In the genomic region with DNA sequence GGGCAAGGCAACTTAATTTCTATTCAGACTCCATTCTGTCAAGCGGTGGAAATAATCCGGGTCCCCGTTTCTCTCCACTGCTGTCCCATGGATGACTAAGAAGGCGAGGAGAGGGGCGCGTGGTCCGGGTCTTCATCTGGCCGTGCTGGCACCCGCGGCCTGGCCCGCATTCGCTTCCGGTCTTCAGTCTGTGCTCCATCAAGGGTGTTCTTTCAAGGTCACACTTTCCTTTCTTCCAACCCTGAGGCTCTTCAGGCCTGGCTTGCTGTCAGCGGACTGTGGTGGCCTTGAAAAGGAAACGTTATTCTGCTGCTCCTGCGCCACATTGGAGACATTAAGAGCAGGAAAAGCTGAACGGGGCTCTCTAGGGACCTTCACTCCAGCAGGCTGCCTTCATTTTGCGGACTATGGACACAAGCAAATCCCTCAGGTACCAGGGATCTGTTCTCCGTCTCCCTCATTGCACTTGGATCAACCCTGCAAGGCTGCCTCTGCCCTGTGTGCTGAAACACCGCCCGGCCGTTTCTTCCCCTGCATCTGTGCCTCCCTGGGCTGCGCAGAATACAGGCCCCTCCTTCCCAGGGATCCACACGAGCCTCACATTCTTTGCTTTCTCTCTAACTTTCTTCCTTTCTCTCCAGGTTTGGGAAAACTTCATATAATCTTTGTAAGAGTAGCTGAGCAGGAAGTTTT, we compare ENCODE assay signal across 24 cellular contexts. TPM values are rescaled to one million over a fixed set of nuclear protein-coding genes. Genes with fewer than 3 reads are reported as not detected.
DNase-seq lines count a peak whose midpoint lies in the region; ATAC-seq, FAIRE-seq and TF ChIP-seq lines count a peak whose summit lies in the region.
"Had no signal": no experiment of that assay in that cellular context is flagged by ENCODE, and none has a peak within 500 bp of the region (broad histone marks: within the 10 kb centered on the region; RNA-seq: fewer than 3 reads in every experiment).

No MANE protein-coding gene starts in this region.

- no peaks in the 10 kb centered on the region for H4K20me1 ChIP-seq in HepG2 (ENCODE audit: insufficient read depth, low read length)

- H3K36me3 ChIP-seq in HepG2 (replicated peaks in 1 of 2; ENCODE audit: control insufficient read depth in 1 of 2, insufficient read depth in 2 of 2, low read length in 2 of 2), result no peaks in the 10 kb centered on the region
- H3K36me3 ChIP-seq in right lobe of liver, result no peaks in the 10 kb centered on the region
- no peaks in the 10 kb centered on the region for H3K36me3 ChIP-seq in heart left ventricle
- no peaks in the 10 kb centered on the region for H3K36me3 ChIP-seq in neuronal stem cell (replicated peaks in 1 of 2; ENCODE audit: control insufficient read depth in 2 of 2, insufficient read depth in 2 of 2, low read length in 2 of 2)
- no peaks in the 10 kb centered on the region for H3K36me3 ChIP-seq in tibial artery
- H3K36me3 ChIP-seq: SJCRH30 had no signal

- no peak overlapping the region for H2BK120ac ChIP-seq in neuronal stem cell (ENCODE audit: low read depth, low read length)

- H3K9ac ChIP-seq in HepG2 (ENCODE audit: insufficient read depth, low read depth, low read length), result no peak overlapping the region
- no peak overlapping the region for H3K9ac ChIP-seq in neuronal stem cell (ENCODE audit: low read depth, low read length, poor library complexity)

- H3K4me3 ChIP-seq in HepG2 (replicated peaks in 1 of 3; ENCODE audit: insufficient read depth in 1 of 3, low read depth in 2 of 3, low read length in 3 of 3) (no peak overlapping the region), right lobe of liver (no peak overlapping the region), heart left ventricle (peak overlapping the region in 10 of 12 donors; percentile 5 to 39 (median 32)), neuronal stem cell (ENCODE audit: low read length in 2 of 2) (no peak overlapping the region), tibial artery (no peak overlapping the region)
- H3K4me3 ChIP-seq: GM12878, SJCRH30 had no signal

- peak overlapping the region; percentile 8 for H2BK15ac ChIP-seq in neuronal stem cell (ENCODE audit: low read length)

- TF ChIP-seq RAD21 in HepG2 (CRISPR knock-in tag; IDR thresholded peaks at IDR 0.05), result no peak

- H3K4me1 ChIP-seq in HepG2 (ENCODE audit: insufficient read depth, low read length) (peaks cover 9% of the 10 kb centered on the region), right lobe of liver (peaks cover 0 to 11% (median 2%) of the 10 kb centered on the region in 4 donors), heart left ventricle (peaks cover 0 to 46% (median 14%) of the 10 kb centered on the region in 12 donors), neuronal stem cell (ENCODE audit: control insufficient read depth in 2 of 2, insufficient read depth in 1 of 2, low read depth in 1 of 2, low read length in 2 of 2) (no peaks in the 10 kb centered on the region), tibial artery (peaks cover 0 to 4% (median 3%) of the 10 kb centered on the region in 4 donors)
- H3K4me1 ChIP-seq: SJCRH30 had no signal

- H2BK12ac ChIP-seq in neuronal stem cell (ENCODE audit: low read length), result no peak overlapping the region

- H2AK5ac ChIP-seq in neuronal stem cell (ENCODE audit: low read depth, low read length), result peak overlapping the region; percentile 53

- ATAC-seq in HepG2 (peak; percentile 38), right lobe of liver (no peak), heart left ventricle (peak; percentile 48 to 74 (median 68)), GM21619 (IDR thresholded peaks at IDR 0.05; ENCODE audit: unreplicated experiment) (no peak), GM18520 (IDR thresholded peaks at IDR 0.05; ENCODE audit: unreplicated experiment) (no peak)
- ATAC-seq: GM12878 had no signal

- peaks cover 0 to 11% of the 10 kb centered on the region in 2 experiments; a peak in 3 of 5 replicates for H3K27me3 ChIP-seq in HepG2 (ENCODE audit: control insufficient read depth in 1 of 2, insufficient read depth in 2 of 2, low read length in 2 of 2)
- no peaks in the 10 kb centered on the region for H3K27me3 ChIP-seq in right lobe of liver
- H3K27me3 ChIP-seq in heart left ventricle, result peaks cover 0 to 8% (median 0%) of the 10 kb centered on the region in 9 donors
- H3K27me3 ChIP-seq in neuronal stem cell (ENCODE audit: control insufficient read depth in 3 of 3, insufficient read depth in 3 of 3, low read depth in 1 of 3, low read length in 3 of 3), result peaks cover 0 to 12% (median 0%) of the 10 kb centered on the region in 3 experiments
- no peaks in the 10 kb centered on the region for H3K27me3 ChIP-seq in tibial artery
- H3K27me3 ChIP-seq: SJCRH30 had no signal

- BruUV-seq in HepG2 (replicated peaks; lab: Mats Ljungman, UMichigan), result no TSS peak

- H3K79me2 ChIP-seq in HepG2 (ENCODE audit: insufficient read depth, low read length), result no peaks in the 10 kb centered on the region

- no peak overlapping the region; the same call in 1 of the 2 replicates for H3K4me2 ChIP-seq in HepG2 (ENCODE audit: low read depth, low read length)
- no peak overlapping the region for H3K4me2 ChIP-seq in neuronal stem cell (ENCODE audit: insufficient read depth, low read length, poor library complexity, severe bottlenecking)

- H3K27ac ChIP-seq in HepG2 (ENCODE audit: extremely low read length, insufficient read depth, low read length) (no peak overlapping the region), right lobe of liver (no peak overlapping the region), heart left ventricle (peak overlapping the region; percentile 43 to 96 (median 82)), neuronal stem cell (replicated peaks; ENCODE audit: low read length) (no peak overlapping the region), tibial artery (no peak overlapping the region)
- H3K27ac ChIP-seq: C4-2B, SJCRH30 had no signal

- POLR2A ChIA-PET in HepG2 (lab: Yijun Ruan, JAX), result no interaction called here

- no peak overlapping the region for H4K8ac ChIP-seq in neuronal stem cell (ENCODE audit: low read depth, low read length)

- TF ChIP-seq EP300 in HepG2 (IDR thresholded peaks at IDR 0.05; ENCODE audit: low read depth in 2 of 2, low read length in 2 of 2), result no peak
- TF ChIP-seq EP300 in HepG2 (CRISPR knock-in tag; IDR thresholded peaks at IDR 0.05; ENCODE audit: borderline replicate concordance), result no peak

- no peak overlapping the region for H2BK5ac ChIP-seq in neuronal stem cell (ENCODE audit: low read length)

- CTCF ChIA-PET in HepG2 (lab: Yijun Ruan, JAX; ENCODE audit: low intra/inter-chr PET ratio, low total read pairs), result no interaction called here

- no peak overlapping the region for H3K23ac ChIP-seq in neuronal stem cell (ENCODE audit: low read depth, low read length, poor library complexity)

- H3K9me3 ChIP-seq in HepG2 (ENCODE audit: low read length), result no peaks in the 10 kb centered on the region
- no peaks in the 10 kb centered on the region for H3K9me3 ChIP-seq in right lobe of liver
- no peaks in the 10 kb centered on the region for H3K9me3 ChIP-seq in heart left ventricle
- H3K9me3 ChIP-seq in neuronal stem cell (replicated peaks in 1 of 2; ENCODE audit: control insufficient read depth in 2 of 2, insufficient read depth in 1 of 2, low read depth in 1 of 2, low read length in 2 of 2), result no peaks in the 10 kb centered on the region
- no peaks in the 10 kb centered on the region for H3K9me3 ChIP-seq in tibial artery
- H3K9me3 ChIP-seq: SJCRH30 had no signal

- H3K79me1 ChIP-seq in neuronal stem cell (ENCODE audit: low read depth, low read length), result no peaks in the 10 kb centered on the region

- no peak overlapping the region for H3K18ac ChIP-seq in neuronal stem cell (ENCODE audit: low read length)

- H2AFZ ChIP-seq in HepG2 (ENCODE audit: low read length), result no peak overlapping the region
- H2AFZ ChIP-seq in neuronal stem cell (ENCODE audit: low read length), result peak overlapping the region; percentile 20

- no peak for FAIRE-seq in HepG2 (lab: Jason Lieb, UNC)
- FAIRE-seq: A204.1, GM12878, GM18507, H54 had no signal

- H3K4ac ChIP-seq in neuronal stem cell (ENCODE audit: low read length), result no peak overlapping the region

- no peak for TF ChIP-seq POLR2A in HepG2 (IDR thresholded peaks at IDR 0.05; ENCODE audit: insufficient read depth in 1 of 2, low read depth in 2 of 2, low read length in 2 of 2)
- no peak for TF ChIP-seq POLR2A in right lobe of liver (IDR thresholded peaks at IDR 0.05)
- no peak for TF ChIP-seq POLR2A in heart left ventricle (IDR thresholded peaks at IDR 0.05)

- DNase-seq in HepG2 (ENCODE audit: low spot score) (no peak), right lobe of liver (no peak), heart left ventricle (peak in 4 of 5 donors; percentile 23 to 62 (median 47)), neuronal stem cell (ENCODE audit: low spot score) (no peak), HT-29 (ENCODE audit: low spot score) (no peak), tibial artery (no peak)
- DNase-seq: DMS 273 treated with DMSO at 0.1 percent for 48 hours, GDM1, Karpas-422, MM.1S, NCI-H1092 treated with DMSO at 0.1 percent for 48 hours, NCI-H1694 treated with DMSO at 0.1 percent for 48 hours, NCI-H2171 treated with DMSO at 0.1 percent for 48 hours, NCI-H748 treated with DMSO at 0.1 percent for 48 hours, OCI-M1, RPMI8226, SJCRH30 had no signal

- intact Hi-C loops in HepG2 (cut with micrococcal nuclease; ENCODE audit: unreplicated experiment) (no loop called here), right lobe of liver (cut with DNase I) (loop anchor here (5.0 to 10.0 kb wide), 2 partner anchors 100 to 133 kb away; no protein-coding TSS in a partner anchor), heart left ventricle (cut with DNase I) (loop anchor here in 2 of 10 donors (10.0 kb wide), 2 partner anchors 47 to 133 kb away; no protein-coding TSS in a partner anchor), tibial artery (cut with DNase I; ENCODE audit: low total_unique reads) (loop anchor here (10.0 kb wide), 1 partner anchor 393 kb away; no protein-coding TSS in a partner anchor)

- no peak overlapping the region for H4K91ac ChIP-seq in neuronal stem cell (ENCODE audit: low read depth, low read length, poor library complexity)

- 62% methylated on average over 24 of the region's 24 CpGs for WGBS in HepG2 (ENCODE audit: low lambda C conversion rate)
- WGBS in right lobe of liver (ENCODE audit: insufficient coverage, low coverage, low lambda C conversion rate, missing lambda C conversion rate), result 86% methylated on average over 20 of the region's 24 CpGs
- 35 to 43% (median 38%) methylated on average over 24 of the region's 24 CpGs for WGBS in heart left ventricle, 4 donors
- no CpG with 5 or more reads among the region's 24 CpGs for WGBS in neuronal stem cell (ENCODE audit: extremely low coverage in 2 of 2, insufficient read length in 2 of 2, insufficient replicate concordance in 1 of 2), 2 donors

- in situ Hi-C loops in HepG2 (cut with HindIII; ENCODE audit: extremely low pct_ligation_motif_present, low pct_unique_long_range_greater_than_20kb), result loop anchor here (5.0 kb wide), 1 partner anchor 100 kb away; no protein-coding TSS in a partner anchor

- TF ChIP-seq CTCF in HepG2 (CRISPR knock-in tag; IDR thresholded peaks at IDR 0.05) (no peak), right lobe of liver (IDR thresholded peaks at IDR 0.05) (no peak), heart left ventricle (IDR thresholded peaks at IDR 0.05) (no peak), tibial artery (IDR thresholded peaks at IDR 0.05) (no peak)

- H3K14ac ChIP-seq in neuronal stem cell (ENCODE audit: low read length), result no peak overlapping the region

RNA-seq across cellular contexts. Expression of a gene that starts 5.7 kb away (rescaled TPM):
- total RNA-seq in HepG2 (2016; rRNA removed; fragmentation: Illumina TruSeq; extraction: Trizol) (42.1 and 48.7 TPM in 2 replicates), right lobe of liver (10 to 100 TPM; 24.1 to 36.7 (median 27.0) TPM), heart left ventricle (1,000 to 10,000 TPM in 8 of 9 donors, 100 to 1,000 TPM in 1; 878 to 2,214 (median 1,547) TPM)
- total RNA-seq in HepG2 (2016; cell fraction: cytosol; rRNA removed; fragmentation: Illumina TruSeq; extraction: Trizol; ENCODE audit: low read depth), result 8.2 and 8.9 TPM in 2 replicates
- 40.6 and 49.4 TPM in 2 replicates for total RNA-seq in HepG2 (2016; cell fraction: insoluble cytoplasmic fraction; rRNA removed; fragmentation: Illumina TruSeq; extraction: Trizol)
- 18.7 and 22.7 TPM in 2 replicates for total RNA-seq in HepG2 (2016; cell fraction: membrane; rRNA removed; fragmentation: Illumina TruSeq; extraction: Trizol)
- total RNA-seq in HepG2 (2016; cell fraction: nucleus; rRNA removed; fragmentation: Illumina TruSeq; extraction: Trizol), result 17.1 TPM in 2 replicates
- polyA plus RNA-seq in HepG2 (2011; rRNA removed) (28.7 and 30.3 TPM in 2 replicates), heart left ventricle (1,000 to 10,000 TPM in 1 of 2 donors, 100 to 1,000 TPM in 1; 935 to 1,170 TPM)
- polyA plus RNA-seq in HepG2 (2011; cell fraction: cytosol; rRNA removed), result 22.8 and 25.8 TPM in 2 replicates
- 45.0 and 49.3 TPM in 2 replicates for polyA plus RNA-seq in HepG2 (2011; cell fraction: nucleus; rRNA removed)
- polyA plus RNA-seq in HepG2 (2012), result 19.3 and 20.6 TPM in 2 replicates
- polyA plus RNA-seq in HepG2 (2016; cell fraction: cytosol; fragmentation: Illumina TruSeq; extraction: Trizol; ENCODE audit: low read depth), result 8.9 and 13.1 TPM in 2 replicates
- polyA plus RNA-seq in HepG2 (2016; cell fraction: insoluble cytoplasmic fraction; fragmentation: Illumina TruSeq; extraction: Trizol; ENCODE audit: low read depth), result 53.7 and 53.8 TPM in 2 replicates
- polyA plus RNA-seq in HepG2 (2016; cell fraction: membrane; fragmentation: Illumina TruSeq; extraction: Trizol; ENCODE audit: low read depth), result 13.8 and 19.5 TPM in 2 replicates
- 31.2 and 32.5 TPM in 2 replicates for polyA plus RNA-seq in HepG2 (2016; cell fraction: nucleus; fragmentation: Illumina TruSeq; extraction: Trizol; ENCODE audit: insufficient read depth, low read depth)
- polyA minus RNA-seq in HepG2 (2011; rRNA and poly(A)+ RNA removed; ENCODE audit: low replicate concordance), result 19.1 and 23.5 TPM in 2 replicates
- 8.8 and 12.7 TPM in 2 replicates for polyA minus RNA-seq in HepG2 (2011; cell fraction: cytosol; rRNA and poly(A)+ RNA removed)
- polyA minus RNA-seq in HepG2 (2011; cell fraction: nucleus; rRNA and poly(A)+ RNA removed), result 12.7 and 16.2 TPM in 2 replicates
- 13.8 TPM for polyA plus RNA-seq in neuronal stem cell (2013, experiment 1 of 2)
- 14.1 TPM for polyA plus RNA-seq in neuronal stem cell (2013, experiment 2 of 2)
- 11.6 and 12.8 TPM in 2 replicates for total RNA-seq in HT-29 (2014; rRNA removed; shearing (Covaris generic))

Comparison
In these comparisons a context has a peak if more than half of its experiments do, and no peak if none do; other contexts are left out.
1. ATAC-seq: peak in HepG2 (single experiment) and heart left ventricle (4 of 4); none in right lobe of liver (0 of 4), GM21619 (single experiment) and GM18520 (single experiment).
2. DNase-seq: peak in heart left ventricle (4 of 5); none in HepG2 (single experiment), right lobe of liver (0 of 3), neuronal stem cell (single experiment), HT-29 (single experiment) and tibial artery (0 of 2).
3. H3K27ac ChIP-seq: peak in heart left ventricle (12 of 12); none in HepG2 (single experiment), right lobe of liver (0 of 3), neuronal stem cell (single experiment) and tibial artery (0 of 2).
4. H3K4me3 ChIP-seq: peak in heart left ventricle (10 of 12); none in HepG2 (0 of 3), right lobe of liver (0 of 3), neuronal stem cell (0 of 2) and tibial artery (0 of 2).
5. RNA of a gene that starts 5.7 kb away (total RNA-seq): 878 to 2,214 TPM in heart left ventricle; 8.2 to 49.4 TPM in HepG2, 24.1 to 36.7 TPM in right lobe of liver and 11.6 to 12.8 TPM in HT-29; every median in the first group is over 10 times any median in the second.